In the genomic region with DNA sequence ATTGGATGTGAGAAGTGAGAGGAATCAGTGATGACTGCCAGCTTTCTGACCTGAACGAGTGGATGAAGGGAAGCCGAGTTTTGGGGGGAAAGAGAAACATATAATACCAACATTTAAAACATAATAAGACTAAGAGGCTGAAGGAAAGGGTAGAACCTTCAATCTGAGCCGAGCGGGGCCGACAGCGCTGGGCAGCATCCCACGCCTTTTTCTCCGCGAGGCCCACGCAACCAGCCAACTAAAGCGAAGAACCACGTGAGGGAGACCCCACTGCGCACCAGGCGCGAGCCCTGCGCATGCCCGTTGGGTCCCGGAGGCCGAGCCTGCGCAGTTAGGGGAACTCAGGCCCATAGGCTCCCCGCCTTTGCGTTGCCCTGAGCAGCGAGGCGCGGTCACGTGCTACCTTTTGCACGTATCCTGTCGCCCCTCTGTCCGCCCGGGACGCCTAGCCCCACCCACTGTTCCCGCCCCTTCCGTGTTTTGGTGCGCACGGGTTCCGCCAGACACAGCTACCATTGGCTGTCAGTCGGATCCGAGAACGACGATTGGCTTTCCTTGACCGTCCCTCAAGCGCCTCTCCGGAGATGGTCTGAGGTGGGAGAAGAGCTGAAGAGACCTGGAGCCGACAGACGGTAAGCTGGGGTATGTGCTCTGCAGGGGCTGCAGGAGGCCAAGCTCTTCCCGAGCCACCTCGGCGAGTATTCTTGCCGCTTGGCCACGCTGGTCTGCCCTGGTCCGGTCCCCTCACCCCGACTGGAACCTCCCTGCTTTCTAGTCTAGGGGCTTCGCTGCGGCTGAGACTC, we compare ENCODE assay signal across 8 cellular contexts. TPM values are rescaled to one million over a fixed set of nuclear protein-coding genes. Genes with fewer than 3 reads are reported as not detected.
DNase-seq lines count a peak whose midpoint lies in the region; ATAC-seq and TF ChIP-seq lines count a peak whose summit lies in the region.

A gene with protein sequence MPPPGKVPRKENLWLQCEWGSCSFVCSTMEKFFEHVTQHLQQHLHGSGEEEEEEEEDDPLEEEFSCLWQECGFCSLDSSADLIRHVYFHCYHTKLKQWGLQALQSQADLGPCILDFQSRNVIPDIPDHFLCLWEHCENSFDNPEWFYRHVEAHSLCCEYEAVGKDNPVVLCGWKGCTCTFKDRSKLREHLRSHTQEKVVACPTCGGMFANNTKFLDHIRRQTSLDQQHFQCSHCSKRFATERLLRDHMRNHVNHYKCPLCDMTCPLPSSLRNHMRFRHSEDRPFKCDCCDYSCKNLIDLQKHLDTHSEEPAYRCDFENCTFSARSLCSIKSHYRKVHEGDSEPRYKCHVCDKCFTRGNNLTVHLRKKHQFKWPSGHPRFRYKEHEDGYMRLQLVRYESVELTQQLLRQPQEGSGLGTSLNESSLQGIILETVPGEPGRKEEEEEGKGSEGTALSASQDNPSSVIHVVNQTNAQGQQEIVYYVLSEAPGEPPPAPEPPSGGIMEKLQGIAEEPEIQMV (plus strand): TSS at position 573 of the 803 bp plus-strand sequence. CDS start 5,365 bp downstream, outside the sequence.

- H3K4me1 ChIP-seq in foreskin keratinocyte, result no peaks in the 10 kb centered on the region
- H3K4me1 ChIP-seq in neural progenitor cell, result peaks cover 12% of the 10 kb centered on the region

- CTCF ChIA-PET in HEK293T (lab: Yijun Ruan, JAX), result interaction anchor here (0.6 to 1.4 kb wide), 2 partner anchors 15 to 185 kb away, joined by 3 to 4 read pairs; a partner anchor contains a TSS

- H3K36me3 Mint-ChIP-seq in neural progenitor cell, result peaks cover 5% of the 10 kb centered on the region

- peaks cover 12% of the 10 kb centered on the region for H4K20me1 ChIP-seq in neural progenitor cell (ENCODE audit: low read depth)

- no peaks in the 10 kb centered on the region for H3K36me3 ChIP-seq in neural progenitor cell

- H3K79me2 ChIP-seq in neural progenitor cell (ENCODE audit: low read depth), result peaks cover 43% of the 10 kb centered on the region

- peaks cover 19% of the 10 kb centered on the region for H3K4me1 Mint-ChIP-seq in neural progenitor cell

- no peaks in the 10 kb centered on the region for H3K9me3 Mint-ChIP-seq in neural progenitor cell

- H3K27ac ChIP-seq in foreskin keratinocyte (peak within 1 kb of the TSS; percentile 49), neural progenitor cell (no peak within 1 kb of the TSS)

- peak within 1 kb of the TSS; percentile 93 for H3K4me2 ChIP-seq in neural progenitor cell

- in situ Hi-C loops in SK-MEL-5 (cut with HindIII; ENCODE audit: low pct_unique_long_range_greater_than_20kb, low sequenced_read_pairs), result no loop called here

- H3K9me3 ChIP-seq in neural progenitor cell (ENCODE audit: low read depth), result no peaks in the 10 kb centered on the region

- peak within 1 kb of the TSS; percentile 87 for H3K9ac ChIP-seq in neural progenitor cell

- peak within 1 kb of the TSS; percentile 78 for H3K27ac Mint-ChIP-seq in neural progenitor cell

- peak within 1 kb of the TSS; percentile 92 for H3K4me3 Mint-ChIP-seq in neural progenitor cell

- H3F3A ChIP-seq in neural progenitor cell (ENCODE audit: low read depth), result peaks cover 16% of the 10 kb centered on the region

- peak; percentile 97 for ATAC-seq in foreskin keratinocyte

- peak within 1 kb of the TSS; percentile 15 for H2AFZ ChIP-seq in neural progenitor cell (replicated peaks)

- POLR2A ChIA-PET in HEK293T (lab: Yijun Ruan, JAX), result interaction anchor here (0.7 to 3.6 kb wide), 16 partner anchors 10 to 217 kb away, joined by 3 to 67 read pairs (median 4); a partner anchor contains a TSS

- peak; percentile 100 for DNase-seq in GF-D8 (lab: John Stamatoyannopoulos, UW)
- DNase-seq in HEK293T (ENCODE audit: extremely low spot score), result peak; percentile 99
- peak; percentile 99 for DNase-seq in MV-4-11 (lab: John Stamatoyannopoulos, UW)
- DNase-seq in SK-MEL-5 (ENCODE audit: low read depth, low spot score), result peak; percentile 97
- DNase-seq in activated naive CD4-positive, alpha-beta T cell treated with Interleukin-2 at 50 U/mL for 16 hours, result peak; percentile 100
- DNase-seq in foreskin keratinocyte, result peak; percentile 93 to 96
- DNase-seq in neural progenitor cell (ENCODE audit: low spot score), result peak; percentile 100
- DNase-seq in stromal cell of bone marrow (ENCODE audit: low read depth), result peak; percentile 98

- H3K27me3 ChIP-seq in foreskin keratinocyte (no peaks in the 10 kb centered on the region), neural progenitor cell (no peaks in the 10 kb centered on the region)

- peaks cover 3% of the 10 kb centered on the region for H3K27me3 Mint-ChIP-seq in neural progenitor cell (ENCODE audit: insufficient read depth, low read depth)

- no peak for TF ChIP-seq CTCF in foreskin keratinocyte (conservative IDR thresholded peaks at IDR 0.05)
- no peak for TF ChIP-seq CTCF in neural progenitor cell (IDR thresholded peaks at IDR 0.05)

- peak within 1 kb of the TSS; percentile 81 for H3K4me3 ChIP-seq in neural progenitor cell

TF ChIP-seq in HEK293T, 16 proteins besides CTCF, POLR2A, EP300 and RAD21:
- TF ChIP-seq TARDBP (IDR thresholded peaks at IDR 0.05) (peak; percentile 67), ARNT (IDR thresholded peaks at IDR 0.05) (no peak), BHLHE40 (IDR thresholded peaks at IDR 0.05; ENCODE audit: borderline replicate concordance) (no peak), LEF1 (IDR thresholded peaks at IDR 0.05; ENCODE audit: borderline replicate concordance) (no peak), NFRKB (IDR thresholded peaks at IDR 0.05) (no peak), ELF4 (IDR thresholded peaks at IDR 0.05) (peak; percentile 63), SUZ12 (IDR thresholded peaks at IDR 0.05) (no peak), FOXM1 (IDR thresholded peaks at IDR 0.05; ENCODE audit: borderline replicate concordance) (no peak), FOXK2 (IDR thresholded peaks at IDR 0.05) (no peak), CTBP1 (IDR thresholded peaks at IDR 0.05; ENCODE audit: borderline replicate concordance) (no peak), HDGF (IDR thresholded peaks at IDR 0.05; ENCODE audit: borderline replicate concordance) (no peak), L3MBTL2 (conservative IDR thresholded peaks at IDR 0.05) (peak; percentile 96), ZNF384 (IDR thresholded peaks at IDR 0.05) (no peak)
- TF ChIP-seq, protein P1, sequence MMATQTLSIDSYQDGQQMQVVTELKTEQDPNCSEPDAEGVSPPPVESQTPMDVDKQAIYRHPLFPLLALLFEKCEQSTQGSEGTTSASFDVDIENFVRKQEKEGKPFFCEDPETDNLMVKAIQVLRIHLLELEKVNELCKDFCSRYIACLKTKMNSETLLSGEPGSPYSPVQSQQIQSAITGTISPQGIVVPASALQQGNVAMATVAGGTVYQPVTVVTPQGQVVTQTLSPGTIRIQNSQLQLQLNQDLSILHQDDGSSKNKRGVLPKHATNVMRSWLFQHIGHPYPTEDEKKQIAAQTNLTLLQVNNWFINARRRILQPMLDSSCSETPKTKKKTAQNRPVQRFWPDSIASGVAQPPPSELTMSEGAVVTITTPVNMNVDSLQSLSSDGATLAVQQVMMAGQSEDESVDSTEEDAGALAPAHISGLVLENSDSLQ (IDR thresholded peaks at IDR 0.05), result peak; percentile 99

RNA-seq across cellular contexts. Expression of the gene that starts here (rescaled TPM):
- 8.8 and 9.4 TPM in 2 replicates for total RNA-seq in SK-MEL-5 (2014; rRNA removed; shearing (Covaris generic))
- 8.1 and 12.7 TPM in 2 replicates for polyA plus RNA-seq in SK-MEL-5 (2015; cell fraction: cytosol; rRNA removed)
- polyA plus RNA-seq in SK-MEL-5 (2015; cell fraction: nucleus; rRNA removed), result 65.5 and 102 TPM in 2 replicates
- 10.1 and 10.2 TPM in 2 replicates for total RNA-seq in foreskin keratinocyte
- polyA plus RNA-seq in foreskin keratinocyte, result 8.7 and 8.9 TPM in 2 replicates
- 32.5 and 47.3 TPM in 2 replicates for total RNA-seq in neural progenitor cell (ENCODE audit: low replicate concordance)
